8 cellular contexts compared by ENCODE assay signal in the genomic region with DNA sequence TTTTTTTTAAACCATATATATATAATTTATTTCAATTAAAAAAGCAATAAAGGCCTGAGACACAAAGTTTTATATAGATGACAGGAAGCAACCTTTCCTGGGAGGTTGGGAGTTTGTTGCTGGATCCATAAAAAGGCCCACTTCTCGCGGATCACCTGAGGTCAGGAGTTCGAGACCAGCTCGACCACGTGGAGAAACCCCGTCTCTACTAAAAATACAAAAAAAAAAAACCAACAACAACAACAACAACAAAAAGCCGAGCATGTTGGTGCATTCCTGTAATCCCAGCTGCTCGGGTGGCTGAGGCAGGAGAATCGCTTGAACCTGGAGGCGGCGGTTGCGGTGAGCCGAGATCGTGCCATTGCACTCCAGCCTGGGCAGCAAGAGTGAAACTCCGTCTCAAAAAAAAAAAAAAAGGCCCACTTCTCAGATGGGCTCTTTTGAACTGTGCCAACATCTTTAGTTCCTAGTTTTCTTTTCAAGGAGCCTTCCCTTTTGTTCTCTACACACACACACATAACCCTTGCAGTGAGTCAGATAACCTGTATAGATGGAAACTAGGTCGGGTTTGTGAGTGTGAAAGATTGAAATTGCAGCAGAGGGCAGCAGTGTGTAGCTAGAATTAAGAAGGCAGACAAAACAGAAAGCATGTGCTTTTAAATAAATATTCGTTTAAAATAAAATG.
DNase-seq lines count a peak whose midpoint lies in the region; ATAC-seq lines count a peak whose summit lies in the region.

No MANE protein-coding gene starts in this region.

- peak; percentile 44 for DNase-seq in activated gamma-delta T cell treated with Interleukin-2 at 50 U/mL for 16 hours
- DNase-seq in activated gamma-delta T cell (lab: John Stamatoyannopoulos, UW): no peak
- DNase-seq in NCI-H1930 (lab: John Stamatoyannopoulos, UW): peak; percentile 10 to 18
- DNase-seq in T-helper 2 cell: peak in 4 of 5 experiments; percentile 15 to 87 (median 42)
- DNase-seq in central memory CD4-positive, alpha-beta T cell: peak; percentile 79
- peak; percentile 88 for DNase-seq in kidney glomerular epithelial cell (lab: John Stamatoyannopoulos, UW)
- DNase-seq in stimulated activated CD4-positive, alpha-beta T cell treated with anti-CD3 and anti-CD28 coated beads, Interleukin-4, amount 100 ng/mL, for 24 hours: peak; percentile 63

- peak; percentile 47 for ATAC-seq in HG02852 (IDR thresholded peaks at IDR 0.05; ENCODE audit: unreplicated experiment)
